In genomic region chr1:234598974-234599616, GRCh38 we compare ENCODE assay signal across 8 cellular contexts. TPM values are rescaled to one million over a fixed set of nuclear protein-coding genes. Genes with fewer than 3 reads are reported as not detected.
DNase-seq lines count a peak whose midpoint lies in the region; ATAC-seq and TF ChIP-seq lines count a peak whose summit lies in the region.

No MANE protein-coding gene starts in this region.

- ATAC-seq in stimulated activated naive CD8-positive, alpha-beta T cell treated with anti-CD3 and anti-CD28 coated beads, Interleukin-15, Interleukin-2, amounts not matched to agents 100 U/mL and 50 U/mL, for 24 hours: no peak

- peak overlapping the region; percentile 99 to 100 (median 100) for H3K27ac ChIP-seq in thyroid gland

- WGBS in thyroid gland, 2 donors: 0 to 2% methylated on average over 1 of the region's 1 CpG

- TF ChIP-seq CTCF in thyroid gland (IDR thresholded peaks at IDR 0.05): no peak

- intact Hi-C loops in thyroid gland (cut with DNase I): loop anchor here (10.0 kb wide), 1 partner anchor 104 kb away; no protein-coding TSS in a partner anchor

- peak overlapping the region; percentile 85 for H3K4me3 Mint-ChIP-seq in stimulated activated naive CD8-positive, alpha-beta T cell treated with anti-CD3 and anti-CD28 coated beads, Interleukin-15, Interleukin-2, amounts not matched to agents 100 ng/mL and 50 ng/mL, for 24 hours

- H3K4me1 Mint-ChIP-seq in stimulated activated naive CD8-positive, alpha-beta T cell treated with anti-CD3 and anti-CD28 coated beads, Interleukin-15, Interleukin-2, amounts not matched to agents 100 ng/mL and 50 ng/mL, for 24 hours (ENCODE audit: low read depth): peaks cover 70% of the 10 kb centered on the region

- no peak for DNase-seq in stimulated activated naive CD8-positive, alpha-beta T cell treated with anti-CD3 and anti-CD28 coated beads, Interleukin-15, Interleukin-2, amounts not matched to agents 100 U/mL and 50 U/mL, for 24 hours
- peak; percentile 41 for DNase-seq in amniotic epithelial cell (ENCODE audit: low read depth)
- DNase-seq in kidney tubule cell (ENCODE audit: low spot score): peak; percentile 16
- peak; percentile 80 to 81 for DNase-seq in thyroid gland
- DNase-seq in C1 segment of cervical spinal cord (lab: John Stamatoyannopoulos, UW): no peak
- DNase-seq in NCI-H345 (lab: John Stamatoyannopoulos, UW): no peak
- DNase-seq in NCI-H146 treated with DMSO at 0.1 percent for 48 hours (lab: John Stamatoyannopoulos, UW; ENCODE audit: unreplicated experiment): no peak

- H3K4me3 ChIP-seq in thyroid gland (replicated peaks in 1 of 3): peak overlapping the region in 2 of 3 donors; percentile 28 to 42

- no peaks in the 10 kb centered on the region for H3K9me3 Mint-ChIP-seq in stimulated activated naive CD8-positive, alpha-beta T cell treated with anti-CD3 and anti-CD28 coated beads, Interleukin-15, Interleukin-2, amounts not matched to agents 100 ng/mL and 50 ng/mL, for 24 hours

- H3K36me3 Mint-ChIP-seq in stimulated activated naive CD8-positive, alpha-beta T cell treated with anti-CD3 and anti-CD28 coated beads, Interleukin-15, Interleukin-2, amounts not matched to agents 100 ng/mL and 50 ng/mL, for 24 hours (ENCODE audit: low read depth): peaks cover 22% of the 10 kb centered on the region

- H3K4me1 ChIP-seq in thyroid gland: peaks cover 49% of the 10 kb centered on the region in 2 donors

- no peaks in the 10 kb centered on the region for H3K27me3 Mint-ChIP-seq in stimulated activated naive CD8-positive, alpha-beta T cell treated with anti-CD3 and anti-CD28 coated beads, Interleukin-15, Interleukin-2, amounts not matched to agents 100 ng/mL and 50 ng/mL, for 24 hours

- no peak for TF ChIP-seq POLR2A in thyroid gland (IDR thresholded peaks at IDR 0.05)

- no peaks in the 10 kb centered on the region for H3K36me3 ChIP-seq in thyroid gland

- H3K27ac Mint-ChIP-seq in stimulated activated naive CD8-positive, alpha-beta T cell treated with anti-CD3 and anti-CD28 coated beads, Interleukin-15, Interleukin-2, amounts not matched to agents 100 ng/mL and 50 ng/mL, for 24 hours: peak overlapping the region; percentile 89

- H3K9me3 ChIP-seq in thyroid gland: no peaks in the 10 kb centered on the region

- no peaks in the 10 kb centered on the region for H3K27me3 ChIP-seq in thyroid gland

RNA-seq across cellular contexts. Expression of gene IRF2BP2, which starts 10.9 kb away (rescaled TPM):
- total RNA-seq in thyroid gland: 100 to 1,000 TPM; 106 to 125 (median 115) TPM

Comparison
In these comparisons a context has a peak if more than half of its experiments do, and no peak if none do; other contexts are left out.
1. DNase-seq: peak in amniotic epithelial cell (single experiment), kidney tubule cell (single experiment) and thyroid gland (2 of 2); none in stimulated activated naive CD8-positive, alpha-beta T cell treated with anti-CD3 and anti-CD28 coated beads, Interleukin-15, Interleukin-2, amounts not matched to agents 100 U/mL and 50 U/mL, for 24 hours (single experiment), C1 segment of cervical spinal cord (0 of 14), NCI-H345 (single experiment) and NCI-H146 treated with DMSO at 0.1 percent for 48 hours (single experiment).